Comparison of ENCODE assay signal across 20 cellular contexts in the genomic region with DNA sequence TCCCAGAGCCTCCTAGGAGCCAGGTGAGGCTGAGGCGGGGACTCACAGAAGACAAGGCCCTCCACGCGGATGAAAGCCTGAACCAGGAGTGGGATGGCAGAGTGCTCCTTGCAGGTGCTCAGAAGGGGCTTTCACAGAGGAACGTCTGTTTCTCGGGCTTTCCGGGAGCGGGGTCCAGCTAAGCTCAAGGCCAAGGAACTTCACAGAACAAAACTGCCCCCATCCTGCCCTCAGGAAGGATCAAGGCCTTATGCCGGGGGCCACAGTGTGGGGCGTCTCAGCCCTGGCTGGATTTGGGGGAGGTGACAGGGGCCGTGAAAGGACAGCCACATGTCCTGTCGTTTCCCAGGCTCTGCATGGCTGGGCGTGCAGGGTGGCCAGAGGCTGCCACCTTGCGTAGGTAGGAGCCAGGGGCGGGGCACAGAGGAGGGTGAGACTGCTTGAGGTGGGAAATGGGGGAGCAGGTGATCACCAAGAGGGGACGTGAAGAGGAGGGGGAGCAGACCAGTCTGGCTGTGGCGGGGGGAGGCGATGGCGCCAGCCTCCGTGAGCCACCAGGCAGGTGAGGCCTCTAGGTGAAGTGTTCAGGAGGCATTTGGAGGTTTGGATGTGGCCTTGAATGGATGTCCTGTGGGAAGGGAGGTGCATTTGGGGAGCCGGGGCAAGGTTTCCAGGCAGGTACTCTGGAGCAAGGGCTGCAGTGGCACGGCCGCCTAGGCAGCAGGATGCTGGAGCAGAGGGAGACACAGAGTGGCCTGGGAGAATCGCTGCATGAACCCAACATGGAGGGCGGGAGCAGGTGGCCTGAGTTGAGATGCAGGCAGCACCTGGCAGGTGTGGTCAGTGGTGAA.
DNase-seq lines count a peak whose midpoint lies in the region; ATAC-seq and TF ChIP-seq lines count a peak whose summit lies in the region.
"Had no signal": no experiment of that assay in that cellular context is flagged by ENCODE, and none has a peak within 500 bp of the region (broad histone marks: within the 10 kb centered on the region; RNA-seq: fewer than 3 reads in every experiment).

No MANE protein-coding gene starts in this region.

- H3K4me1 ChIP-seq in right atrium auricular region (no peaks in the 10 kb centered on the region), right lobe of liver (no peaks in the 10 kb centered on the region), upper lobe of right lung (no peaks in the 10 kb centered on the region)
- H3K4me1 ChIP-seq: BE2C, Caco-2 had no signal

- H3K9me3 ChIP-seq in right atrium auricular region (no peaks in the 10 kb centered on the region), right lobe of liver (no peaks in the 10 kb centered on the region), upper lobe of right lung (no peaks in the 10 kb centered on the region)
- H3K9me3 ChIP-seq: BE2C, Caco-2 had no signal

- intact Hi-C loops in Right ventricle myocardium inferior (cut with DNase I) (no loop called here), right lobe of liver (cut with DNase I) (no loop called here), posterior vena cava (cut with DNase I) (loop anchor here in 1 of 2 donors (10.0 kb wide), 1 partner anchor 1752 kb away; no protein-coding TSS in a partner anchor), upper lobe of right lung (cut with DNase I) (no loop called here)

- no peaks in the 10 kb centered on the region for H3K36me3 ChIP-seq in right atrium auricular region
- no peaks in the 10 kb centered on the region for H3K36me3 ChIP-seq in right lobe of liver
- no peaks in the 10 kb centered on the region for H3K36me3 ChIP-seq in upper lobe of right lung
- H3K36me3 ChIP-seq: BE2C had no signal

- DNase-seq in Right ventricle myocardium inferior (ENCODE audit: missing footprints) (peak; percentile 68), right atrium auricular region (ENCODE audit: low spot score) (no peak), right lobe of liver (peak in 2 of 3 donors; percentile 34 to 36), posterior vena cava (ENCODE audit: low spot score) (peak; percentile 72), upper lobe of right lung (no peak), SW480 (ENCODE audit: low spot score) (no peak), SHP77 treated with DMSO at 0.1 percent for 48 hours (lab: John Stamatoyannopoulos, UW) (no peak)
- DNase-seq: BE2C; Caco-2; CD4-positive, CD25-positive, alpha-beta regulatory T cell; GDM1; H7; HFFc6; IMR-90; NCI-H1417 treated with DMSO at 0.1 percent for 48 hours; NCI-H2029; NCI-H2171; NCI-H748 treated with DMSO at 0.1 percent for 48 hours had no signal

- H3K27me3 ChIP-seq in right atrium auricular region (no peaks in the 10 kb centered on the region), right lobe of liver (no peaks in the 10 kb centered on the region), upper lobe of right lung (no peaks in the 10 kb centered on the region)

- no peak for TF ChIP-seq POLR2A in right lobe of liver (IDR thresholded peaks at IDR 0.05)

- 75% methylated on average over 19 of the region's 24 CpGs for WGBS in right lobe of liver (ENCODE audit: insufficient coverage, low coverage, low lambda C conversion rate, missing lambda C conversion rate)

- H3K27ac ChIP-seq in right atrium auricular region, result no peak overlapping the region
- no peak overlapping the region for H3K27ac ChIP-seq in right lobe of liver
- H3K27ac ChIP-seq in upper lobe of right lung, result no peak overlapping the region
- H3K27ac ChIP-seq: HL-60 had no signal

- TF ChIP-seq CTCF in right atrium auricular region (IDR thresholded peaks at IDR 0.05) (no peak), right lobe of liver (IDR thresholded peaks at IDR 0.05) (no peak), upper lobe of right lung (IDR thresholded peaks at IDR 0.05) (no peak)

- ATAC-seq in Right ventricle myocardium inferior (no peak), right lobe of liver (no peak), upper lobe of right lung (peak; percentile 7), GM19035 (IDR thresholded peaks at IDR 0.05; ENCODE audit: unreplicated experiment) (no peak)

- H3K4me3 ChIP-seq in right atrium auricular region (no peak overlapping the region), right lobe of liver (no peak overlapping the region), upper lobe of right lung (no peak overlapping the region)

Comparison
In these comparisons a context has a peak if more than half of its experiments do, and no peak if none do; other contexts are left out.
1. DNase-seq: peak in Right ventricle myocardium inferior (single experiment), right lobe of liver (2 of 3) and posterior vena cava (single experiment); none in right atrium auricular region (single experiment), upper lobe of right lung (single experiment), SW480 (single experiment) and SHP77 treated with DMSO at 0.1 percent for 48 hours (single experiment).